In genomic region chr17:38324141-38324540, GRCh38 we compare ENCODE assay signal across 25 cellular contexts. TPM values are rescaled to one million over a fixed set of nuclear protein-coding genes. Genes with fewer than 3 reads are reported as not detected.
"Had no signal": no experiment of that assay in that cellular context is flagged by ENCODE, and none has a peak within 500 bp of the region (broad histone marks: within the 10 kb centered on the region; RNA-seq: fewer than 3 reads in every experiment).

No MANE protein-coding gene starts in this region.

- H3K4me3 ChIP-seq: colonic mucosa, esophagus muscularis mucosa, lower lobe of right lung, ovary, right lobe of liver, testis, upper lobe of right lung had no signal

- ATAC-seq: left colon; lower lobe of right lung; naive thymus-derived CD8-positive, alpha-beta T cell; right lobe of liver; stimulated activated naive CD8-positive, alpha-beta T cell treated with anti-CD3 and anti-CD28 coated beads, Interleukin-15, amount 100 ng/mL, for 72 hours; upper lobe of right lung had no signal

- DNase-seq: activated CD4-positive, alpha-beta T cell treated with anti-CD3 and anti-CD28 coated beads, Interleukin-2, amount 50 U/mL, for 48 hours; activated naive CD8-positive, alpha-beta T cell treated with anti-CD3 and anti-CD28 coated beads for 36 hours; central memory CD4-positive, alpha-beta T cell; colonic mucosa; effector CD4-positive, alpha-beta T cell; hippocampal formation; islet precursor cell; left colon; lower lobe of right lung; naive thymus-derived CD8-positive, alpha-beta T cell; ovary; small intestine; stimulated activated CD4-positive, alpha-beta T cell treated with anti-CD3 and anti-CD28 coated beads, Interleukin-15, amount 100 ng/mL, for 24 hours; stimulated activated CD4-positive, alpha-beta T cell treated with anti-CD3 and anti-CD28 coated beads, Interleukin-2, amount 100 ng/mL, for 48 hours; stimulated activated naive CD8-positive, alpha-beta T cell treated with anti-CD3 and anti-CD28 coated beads, Interleukin-15, amount 100 ng/mL, for 72 hours; SW 1271; T-helper 2 cell; testis; upper lobe of right lung; WERI-Rb-1 had no signal

- H3K36me3 ChIP-seq: colonic mucosa, ovary had no signal

- H3K4me1 ChIP-seq: colonic mucosa, right lobe of liver had no signal

- H3K27ac ChIP-seq: colonic mucosa, lower lobe of right lung, ovary, right lobe of liver, upper lobe of right lung, WERI-Rb-1 had no signal

- H3K27me3 ChIP-seq: colonic mucosa, ovary, right lobe of liver, testis, upper lobe of right lung had no signal

- H3K9me3 ChIP-seq: colonic mucosa, esophagus muscularis mucosa, lower lobe of right lung, ovary, right lobe of liver, testis, upper lobe of right lung had no signal

RNA-seq across cellular contexts. Expression of gene GPR179, which starts 19.6 kb away (rescaled TPM):
- total RNA-seq: glomerular endothelial cell, mesenteric fat pad, pulmonary artery endothelial cell had no signal
